Comparison of ENCODE assay signal across 18 cellular contexts in genomic region chr2:113098061-113098460, GRCh38. TPM values are rescaled to one million over a fixed set of nuclear protein-coding genes. Genes with fewer than 3 reads are reported as not detected.
DNase-seq lines count a peak whose midpoint lies in the region; ATAC-seq lines count a peak whose summit lies in the region.
"Had no signal": no experiment of that assay in that cellular context is flagged by ENCODE, and none has a peak within 500 bp of the region (broad histone marks: within the 10 kb centered on the region; RNA-seq: fewer than 3 reads in every experiment).

No MANE protein-coding gene starts in this region.

- H3K27me3 ChIP-seq in neuronal stem cell (ENCODE audit: control insufficient read depth in 3 of 3, insufficient read depth in 3 of 3, low read depth in 1 of 3, low read length in 3 of 3) = peaks cover 0 to under 1% (median 0%) of the 10 kb centered on the region in 3 experiments
- H3K27me3 ChIP-seq: vagina had no signal

- H3K79me1 ChIP-seq in neuronal stem cell (ENCODE audit: low read depth, low read length) = no peaks in the 10 kb centered on the region

- H3K4me1 Mint-ChIP-seq in activated T-cell treated with anti-CD3 and anti-CD28 coated beads, Interleukin-2, amount 50 U/mL, for 4 hours (ENCODE audit: low read depth) = peaks cover 20% of the 10 kb centered on the region
- H3K4me1 Mint-ChIP-seq in activated T-helper 17 cell treated with anti-CD3 and anti-CD28 coated beads, Interleukin-2, amount 50 U/mL, for 72 hours = peaks cover 34% of the 10 kb centered on the region

- H3K14ac ChIP-seq in neuronal stem cell (ENCODE audit: low read length) = peak overlapping the region; percentile 21

- H3K9me3 Mint-ChIP-seq in activated T-cell treated with anti-CD3 and anti-CD28 coated beads, Interleukin-2, amount 50 U/mL, for 4 hours = peaks cover 20% of the 10 kb centered on the region
- peaks cover 10% of the 10 kb centered on the region for H3K9me3 Mint-ChIP-seq in activated T-helper 17 cell treated with anti-CD3 and anti-CD28 coated beads, Interleukin-2, amount 50 U/mL, for 72 hours

- peak overlapping the region; percentile 84 for H2BK12ac ChIP-seq in neuronal stem cell (ENCODE audit: low read length)

- H2BK120ac ChIP-seq in neuronal stem cell (ENCODE audit: low read depth, low read length) = no peak overlapping the region

- no peak overlapping the region for H3K4me2 ChIP-seq in neuronal stem cell (ENCODE audit: insufficient read depth, low read length, poor library complexity, severe bottlenecking)

- H2AFZ ChIP-seq in neuronal stem cell (ENCODE audit: low read length) = no peak overlapping the region
- H2AFZ ChIP-seq: parathyroid adenoma had no signal

- DNase-seq in activated T-cell treated with anti-CD3 and anti-CD28 coated beads, Interleukin-2, amount 50 U/mL, for 4 hours = no peak
- DNase-seq in activated T-cell treated with anti-CD3 and anti-CD28 coated beads for 4 hours = no peak
- DNase-seq in neuronal stem cell (ENCODE audit: low spot score) = no peak
- DNase-seq in NCI-H2196 treated with DMSO at 0.1 percent for 48 hours (lab: John Stamatoyannopoulos, UW; ENCODE audit: unreplicated experiment) = no peak
- DNase-seq: ACHN; DMS79; Karpas-422; NCI-H187; NK-92 treated with Interleukin-12 subunit alpha and Interleukin-12 subunit beta, amount 100 ng/mL, for 24 hours; stimulated activated CD4-positive, alpha-beta T cell treated with anti-CD3 and anti-CD28 coated beads, Interleukin-15, amount 100 ng/mL, for 24 hours had no signal

- H3K9ac ChIP-seq in neuronal stem cell (ENCODE audit: low read depth, low read length, poor library complexity) = no peak overlapping the region
- H3K9ac ChIP-seq: parathyroid adenoma had no signal

- peaks cover 0 to 3% of the 10 kb centered on the region in 2 donors for H3K9me3 ChIP-seq in neuronal stem cell (replicated peaks in 1 of 2; ENCODE audit: control insufficient read depth in 2 of 2, insufficient read depth in 1 of 2, low read depth in 1 of 2, low read length in 2 of 2)
- H3K9me3 ChIP-seq: vagina had no signal

- no peaks in the 10 kb centered on the region for H3K36me3 ChIP-seq in neuronal stem cell (replicated peaks in 1 of 2; ENCODE audit: control insufficient read depth in 2 of 2, insufficient read depth in 2 of 2, low read length in 2 of 2)
- H3K36me3 ChIP-seq: vagina had no signal

- H3K27me3 Mint-ChIP-seq in activated T-cell treated with anti-CD3 and anti-CD28 coated beads, Interleukin-2, amount 50 U/mL, for 4 hours (ENCODE audit: low read depth) = peaks cover 1% of the 10 kb centered on the region
- H3K27me3 Mint-ChIP-seq in activated T-helper 17 cell treated with anti-CD3 and anti-CD28 coated beads, Interleukin-2, amount 50 U/mL, for 72 hours = peaks cover 10% of the 10 kb centered on the region

- H3K27ac ChIP-seq in neuronal stem cell (replicated peaks; ENCODE audit: low read length) = no peak overlapping the region
- H3K27ac ChIP-seq: parathyroid adenoma, vagina had no signal

- no peaks in the 10 kb centered on the region for H3K4me1 ChIP-seq in neuronal stem cell (ENCODE audit: control insufficient read depth in 2 of 2, insufficient read depth in 1 of 2, low read depth in 1 of 2, low read length in 2 of 2)
- H3K4me1 ChIP-seq: parathyroid adenoma, vagina had no signal

- peak overlapping the region; percentile 90 for H3K27ac Mint-ChIP-seq in activated T-helper 17 cell treated with anti-CD3 and anti-CD28 coated beads, Interleukin-2, amount 50 U/mL, for 72 hours

- H2BK5ac ChIP-seq in neuronal stem cell (ENCODE audit: low read length) = no peak overlapping the region

- no peak overlapping the region for H4K91ac ChIP-seq in neuronal stem cell (ENCODE audit: low read depth, low read length, poor library complexity)

- no CpG with 5 or more reads among the region's 5 CpGs for WGBS in neuronal stem cell (ENCODE audit: extremely low coverage in 2 of 2, insufficient read length in 2 of 2, insufficient replicate concordance in 1 of 2), 2 donors

- ATAC-seq in activated T-cell treated with anti-CD3 and anti-CD28 coated beads, Interleukin-2, amount 50 U/mL, for 4 hours = peak; percentile 94
- ATAC-seq in HG02571 (IDR thresholded peaks at IDR 0.05; ENCODE audit: unreplicated experiment) = peak; percentile 50
- ATAC-seq in activated T-helper 17 cell treated with anti-CD3 and anti-CD28 coated beads, Interleukin-2, amount 50 U/mL, for 72 hours (replicated peaks) = peak; percentile 88
- ATAC-seq in esophagus mucosa = no peak
- ATAC-seq in GM18502 (IDR thresholded peaks at IDR 0.05; ENCODE audit: poor library complexity, unreplicated experiment) = no peak

- H3K36me3 Mint-ChIP-seq in activated T-cell treated with anti-CD3 and anti-CD28 coated beads, Interleukin-2, amount 50 U/mL, for 4 hours (ENCODE audit: insufficient read depth) = no peaks in the 10 kb centered on the region
- H3K36me3 Mint-ChIP-seq in activated T-helper 17 cell treated with anti-CD3 and anti-CD28 coated beads, Interleukin-2, amount 50 U/mL, for 72 hours (ENCODE audit: low read depth) = peaks cover 9% of the 10 kb centered on the region

- H3K4me3 Mint-ChIP-seq in activated T-cell treated with anti-CD3 and anti-CD28 coated beads, Interleukin-2, amount 50 U/mL, for 4 hours = peak overlapping the region; percentile 62
- peak overlapping the region; percentile 83 for H3K4me3 Mint-ChIP-seq in activated T-helper 17 cell treated with anti-CD3 and anti-CD28 coated beads, Interleukin-2, amount 50 U/mL, for 72 hours

- no peak overlapping the region for H3K18ac ChIP-seq in neuronal stem cell (ENCODE audit: low read length)

- no peak overlapping the region for H3K23ac ChIP-seq in neuronal stem cell (ENCODE audit: low read depth, low read length, poor library complexity)

- no peak overlapping the region for H2AK5ac ChIP-seq in neuronal stem cell (ENCODE audit: low read depth, low read length)

- H3K4me3 ChIP-seq in neuronal stem cell (ENCODE audit: low read length in 2 of 2) = no peak overlapping the region
- H3K4me3 ChIP-seq: vagina had no signal

- H4K8ac ChIP-seq in neuronal stem cell (ENCODE audit: low read depth, low read length) = no peak overlapping the region

- H3K4ac ChIP-seq in neuronal stem cell (ENCODE audit: low read length) = no peak overlapping the region

- H2BK15ac ChIP-seq in neuronal stem cell (ENCODE audit: low read length) = no peak overlapping the region

RNA-seq across cellular contexts. Expression of gene IL1RN, which starts 29.3 kb away (rescaled TPM):
- total RNA-seq in activated T-cell treated with anti-CD3 and anti-CD28 coated beads, Interleukin-2, amount 50 U/mL, for 4 hours = 1 to 10 TPM; 1.2 to 2.5 (median 1.8) TPM
- total RNA-seq in activated T-helper 17 cell treated with anti-CD3 and anti-CD28 coated beads, Interleukin-2, amount 50 U/mL, for 72 hours = 10 to 100 TPM; 12.8 to 32.8 TPM
- not detected for polyA plus RNA-seq in neuronal stem cell (2013, experiment 1 of 2)
- not detected for polyA plus RNA-seq in neuronal stem cell (2013, experiment 2 of 2)
- total RNA-seq in esophagus mucosa = 871 TPM
- total RNA-seq: fibroblast of lung, lung microvascular endothelial cell had no signal

RNA-seq across cellular contexts. Expression of gene IL1F10, which starts 30.3 kb away (rescaled TPM):
- not detected for total RNA-seq in activated T-cell treated with anti-CD3 and anti-CD28 coated beads, Interleukin-2, amount 50 U/mL, for 4 hours
- total RNA-seq in activated T-helper 17 cell treated with anti-CD3 and anti-CD28 coated beads, Interleukin-2, amount 50 U/mL, for 72 hours = not detected
- polyA plus RNA-seq in neuronal stem cell (2013, experiment 1 of 2) = not detected
- polyA plus RNA-seq in neuronal stem cell (2013, experiment 2 of 2) = not detected
- not detected for total RNA-seq in esophagus mucosa
- total RNA-seq: fibroblast of lung, lung microvascular endothelial cell, vagina had no signal
- polyA plus RNA-seq: fibroblast of lung had no signal

RNA-seq across cellular contexts. Expression of gene IL36RN, which starts 39.1 kb away (rescaled TPM):
- total RNA-seq in activated T-cell treated with anti-CD3 and anti-CD28 coated beads, Interleukin-2, amount 50 U/mL, for 4 hours = 1 to 10 TPM in 2 of 3 donors, under 1 TPM in 1; 0.61 to 3.9 (median 1.6) TPM
- total RNA-seq in activated T-helper 17 cell treated with anti-CD3 and anti-CD28 coated beads, Interleukin-2, amount 50 U/mL, for 72 hours = not detected
- polyA plus RNA-seq in neuronal stem cell (2013, experiment 1 of 2) = 0.01 TPM
- not detected for polyA plus RNA-seq in neuronal stem cell (2013, experiment 2 of 2)
- total RNA-seq in esophagus mucosa = 64.1 TPM
- total RNA-seq: fibroblast of lung, lung microvascular endothelial cell had no signal
- polyA plus RNA-seq: fibroblast of lung had no signal

RNA-seq across cellular contexts. Expression of gene IL36B, which starts 45.4 kb away (rescaled TPM):
- total RNA-seq in activated T-cell treated with anti-CD3 and anti-CD28 coated beads, Interleukin-2, amount 50 U/mL, for 4 hours = not detected
- total RNA-seq in activated T-helper 17 cell treated with anti-CD3 and anti-CD28 coated beads, Interleukin-2, amount 50 U/mL, for 72 hours = not detected
- polyA plus RNA-seq in neuronal stem cell (2013, experiment 1 of 2) = not detected
- polyA plus RNA-seq in neuronal stem cell (2013, experiment 2 of 2) = not detected
- total RNA-seq in esophagus mucosa = 1.4 TPM
- total RNA-seq: fibroblast of lung, lung microvascular endothelial cell, vagina had no signal
- polyA plus RNA-seq: fibroblast of lung had no signal

Comparison
In these comparisons a context has a peak if more than half of its experiments do, and no peak if none do; other contexts are left out.
1. ATAC-seq: peak in activated T-cell treated with anti-CD3 and anti-CD28 coated beads, Interleukin-2, amount 50 U/mL, for 4 hours (2 of 2), HG02571 (single experiment) and activated T-helper 17 cell treated with anti-CD3 and anti-CD28 coated beads, Interleukin-2, amount 50 U/mL, for 72 hours (single experiment); none in esophagus mucosa (single experiment) and GM18502 (single experiment).
2. RNA of gene IL1RN, which starts 29.3 kb away (total RNA-seq): 871 TPM in esophagus mucosa (single experiment); 12.8 to 32.8 TPM in activated T-helper 17 cell treated with anti-CD3 and anti-CD28 coated beads, Interleukin-2, amount 50 U/mL, for 72 hours and 1.2 to 2.5 TPM in activated T-cell treated with anti-CD3 and anti-CD28 coated beads, Interleukin-2, amount 50 U/mL, for 4 hours; every median in the first group is over 10 times any median in the second.
3. RNA of gene IL36RN, which starts 39.1 kb away (total RNA-seq): 64.1 TPM in esophagus mucosa (single experiment); 0.61 to 3.9 TPM in activated T-cell treated with anti-CD3 and anti-CD28 coated beads, Interleukin-2, amount 50 U/mL, for 4 hours and not detected in activated T-helper 17 cell treated with anti-CD3 and anti-CD28 coated beads, Interleukin-2, amount 50 U/mL, for 72 hours; every median in the first group is over 10 times any median in the second.